ENCODE assay signal across 16 cellular contexts in the genomic region with DNA sequence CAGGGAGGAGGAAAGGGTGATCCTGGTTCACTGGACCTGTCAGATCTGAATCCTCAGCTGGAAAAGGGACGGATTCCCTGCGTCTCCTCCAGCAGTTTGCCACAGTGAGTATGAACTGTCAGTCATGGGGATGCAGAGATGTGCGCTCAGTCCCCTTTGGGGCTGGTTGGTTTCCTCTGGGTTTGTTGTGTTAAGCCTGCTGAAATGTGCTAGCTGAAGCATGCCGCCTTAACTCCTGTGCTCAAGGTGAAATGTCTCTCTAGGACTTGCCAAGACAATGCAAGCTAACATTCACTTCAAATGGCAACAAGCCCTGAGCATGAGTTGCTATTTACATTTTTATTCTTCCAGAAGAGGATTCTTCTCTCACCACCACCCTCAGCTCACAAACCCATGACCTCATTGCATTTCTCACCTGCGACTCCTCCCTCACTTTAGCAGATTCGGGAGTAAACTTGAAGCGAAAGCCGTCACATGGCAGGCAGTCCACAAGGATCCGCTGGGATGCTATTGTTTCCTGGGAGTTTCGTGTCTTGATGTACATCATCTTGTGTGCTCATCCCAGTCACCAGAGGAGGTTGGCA.
A peak's percentile ranks its signal among the peaks of the same experiment; 100 is the strongest.
DNase-seq lines count a peak whose midpoint lies in the region; ATAC-seq, FAIRE-seq and TF ChIP-seq lines count a peak whose summit lies in the region.
"Had no signal": no experiment of that assay in that cellular context is flagged by ENCODE, and none has a peak within 500 bp of the region (broad histone marks: within the 10 kb centered on the region; RNA-seq: fewer than 3 reads in every experiment).

No MANE protein-coding gene starts in this region.

- H2BK120ac ChIP-seq in H1 (replicated peaks; ENCODE audit: low read depth, low read length), result no peak overlapping the region

- H2BK5ac ChIP-seq in H1 (ENCODE audit: low read depth, low read length), result no peak overlapping the region

- no peak overlapping the region for H2BK12ac ChIP-seq in H1 (ENCODE audit: low read depth, low read length)

- no peak overlapping the region for H2BK20ac ChIP-seq in H1 (ENCODE audit: low read length)

- no peak overlapping the region for H2AK5ac ChIP-seq in H1 (ENCODE audit: low read depth, low read length)

- DNase-seq in ELF-1 (ENCODE audit: low read depth, low spot score) (peak; percentile 9), H1 (ENCODE audit: low read depth in 1 of 2, low spot score in 2 of 2) (no peak), left kidney (ENCODE audit: low read depth, low spot score) (peak; percentile 50), suprapubic skin (ENCODE audit: low spot score in 2 of 2) (no peak), occipital lobe (lab: John Stamatoyannopoulos, UW) (no peak), DMS79 (lab: John Stamatoyannopoulos, UW) (no peak), right atrium auricular region (ENCODE audit: low spot score) (no peak)
- DNase-seq: IMR-90, NCI-H1105, NCI-H2029 treated with DMSO at 0.1 percent for 48 hours, NCI-H345, NCI-H524, OCI-M1, Right ventricle myocardium superior had no signal

- H3K27me3 ChIP-seq in H1 (replicated peaks in 1 of 4; ENCODE audit: control insufficient read depth in 3 of 4, extremely low read depth in 1 of 4, insufficient read depth in 3 of 4, low read length in 3 of 4), result no peaks in the 10 kb centered on the region
- no peaks in the 10 kb centered on the region for H3K27me3 ChIP-seq in suprapubic skin
- no peaks in the 10 kb centered on the region for H3K27me3 ChIP-seq in right atrium auricular region

- 80% methylated on average over 10 of the region's 10 CpGs; no CpG with 5 or more reads in 1 of the 2 experiments for WGBS in H1 (ENCODE audit: extremely low coverage in 1 of 2, insufficient coverage in 1 of 2, insufficient read length in 1 of 2, insufficient replicate concordance in 2 of 2, low coverage in 1 of 2, low lambda C conversion rate in 2 of 2, missing lambda C conversion rate in 1 of 2), 2 experiments
- 68% methylated on average over 10 of the region's 10 CpGs for WGBS in suprapubic skin

- no peak overlapping the region for H3K4me2 ChIP-seq in H1 (ENCODE audit: insufficient read depth in 1 of 2, low read depth in 2 of 2, low read length in 2 of 2)

- no peaks in the 10 kb centered on the region for H3K79me2 ChIP-seq in H1 (ENCODE audit: control insufficient read depth in 1 of 2, insufficient read depth in 2 of 2, low read length in 2 of 2)

- H3K9ac ChIP-seq in H1 (replicated peaks in 1 of 4; ENCODE audit: extremely low read depth in 1 of 4, low read depth in 3 of 4, low read length in 3 of 4), result no peak overlapping the region

- no peak for TF ChIP-seq RAD21 in H1 (IDR thresholded peaks at IDR 0.05 in 1 of 2, conservative IDR thresholded peaks at IDR 0.05 in 1 of 2; ENCODE audit: low read depth in 2 of 2, low read length in 2 of 2)

- no peak for ATAC-seq in GM18858 (IDR thresholded peaks at IDR 0.05; ENCODE audit: unreplicated experiment)

- H3K4me3 ChIP-seq in H1 (ENCODE audit: extremely low read depth in 1 of 4, insufficient read depth in 2 of 4, low read depth in 3 of 4, low read length in 4 of 4), result no peak overlapping the region
- no peak overlapping the region for H3K4me3 ChIP-seq in suprapubic skin
- no peak overlapping the region for H3K4me3 ChIP-seq in right atrium auricular region
- H3K4me3 ChIP-seq: HAP-1 had no signal

- TF ChIP-seq EP300 in H1 (IDR thresholded peaks at IDR 0.05; ENCODE audit: borderline replicate concordance in 1 of 2, low read depth in 2 of 2, low read length in 2 of 2) (no peak), suprapubic skin (IDR thresholded peaks at IDR 0.05) (no peak)

- CTCF ChIA-PET in H1 (lab: Charles Lee; ENCODE audit: partially characterized antibody), result interaction anchor here (0.6 to 4.7 kb wide), 5 partner anchors 11 to 870 kb away, joined by 3 to 22 read pairs (median 3); no protein-coding TSS in a partner anchor

- no peak for TF ChIP-seq POLR2A in H1 (IDR thresholded peaks at IDR 0.05; ENCODE audit: control extremely low read depth in 1 of 2, low read depth in 2 of 2, low read length in 2 of 2)
- no peak for TF ChIP-seq POLR2A in suprapubic skin (IDR thresholded peaks at IDR 0.05)

- H3K27ac ChIP-seq in H1 (ENCODE audit: low read depth, low read length), result no peak overlapping the region
- H3K27ac ChIP-seq in suprapubic skin, result peak overlapping the region; percentile 3
- H3K27ac ChIP-seq in right atrium auricular region, result no peak overlapping the region

- H3K14ac ChIP-seq in H1 (ENCODE audit: insufficient read length), result no peak overlapping the region

- no peak overlapping the region; the same call in 1 of the 2 replicates for H3K18ac ChIP-seq in H1 (ENCODE audit: extremely low read depth, low read length)

- H3K4ac ChIP-seq in H1 (replicated peaks; ENCODE audit: insufficient read length, low read depth, low read length), result no peak overlapping the region

- peaks cover 0 to 5% (median 2%) of the 10 kb centered on the region in 4 experiments; a peak in 3 of 7 replicates for H3K4me1 ChIP-seq in H1 (replicated peaks in 1 of 4; ENCODE audit: control insufficient read depth in 3 of 4, insufficient read depth in 4 of 4, low read length in 3 of 4)
- H3K4me1 ChIP-seq in suprapubic skin, result no peaks in the 10 kb centered on the region
- H3K4me1 ChIP-seq in right atrium auricular region, result no peaks in the 10 kb centered on the region
- H3K4me1 ChIP-seq: HAP-1 had no signal

- H4K91ac ChIP-seq in H1 (replicated peaks; ENCODE audit: insufficient read length, low read length), result no peak overlapping the region

- H3K23ac ChIP-seq in H1 (ENCODE audit: insufficient read length), result no peak overlapping the region

- H2AFZ ChIP-seq in H1 (ENCODE audit: low read length), result no peak overlapping the region

- no peaks in the 10 kb centered on the region for H3K9me3 ChIP-seq in H1 (ENCODE audit: insufficient read depth in 2 of 2, low read depth in 1 of 2, low read length in 1 of 2)
- H3K9me3 ChIP-seq in suprapubic skin, result no peaks in the 10 kb centered on the region
- peaks cover 0 to 3% of the 10 kb centered on the region in 2 donors for H3K9me3 ChIP-seq in right atrium auricular region
- H3K9me3 ChIP-seq: HAP-1 had no signal

- H3K36me3 ChIP-seq in H1 (ENCODE audit: control insufficient read depth in 2 of 4, insufficient read depth in 4 of 4, low read length in 3 of 4), result no peaks in the 10 kb centered on the region
- H3K36me3 ChIP-seq in suprapubic skin, result no peaks in the 10 kb centered on the region
- H3K36me3 ChIP-seq in right atrium auricular region, result no peaks in the 10 kb centered on the region
- H3K36me3 ChIP-seq: HAP-1 had no signal

- FAIRE-seq in H1 (lab: Jason Lieb, UNC), result peak; percentile 19

- no peaks in the 10 kb centered on the region for H3K23me2 ChIP-seq in H1 (ENCODE audit: low read depth, low read length)

- H4K5ac ChIP-seq in H1 (ENCODE audit: insufficient read length, low read depth, low read length), result no peak overlapping the region

- H3K56ac ChIP-seq in H1 (replicated peaks; ENCODE audit: insufficient read length, low read depth, low read length), result no peak overlapping the region

- POLR2A ChIA-PET in H1 (lab: Charles Lee; ENCODE audit: partially characterized antibody), result no interaction called here

- no peaks in the 10 kb centered on the region for H4K20me1 ChIP-seq in H1 (replicated peaks in 1 of 2; ENCODE audit: control insufficient read depth in 1 of 2, insufficient read depth in 2 of 2, low read length in 2 of 2)

- no peak overlapping the region for H4K8ac ChIP-seq in H1 (ENCODE audit: extremely low read depth, insufficient read depth, low read length)

- TF ChIP-seq CTCF in H1 (IDR thresholded peaks at IDR 0.05; ENCODE audit: control extremely low read depth in 1 of 3, insufficient read depth in 1 of 3, low read depth in 1 of 3, low read length in 3 of 3) (no peak), suprapubic skin (IDR thresholded peaks at IDR 0.05) (no peak), right atrium auricular region (IDR thresholded peaks at IDR 0.05) (no peak)

- no peaks in the 10 kb centered on the region for H3K79me1 ChIP-seq in H1 (ENCODE audit: low read depth, low read length)

- H2BK15ac ChIP-seq in H1 (ENCODE audit: low read length), result no peak overlapping the region

TF ChIP-seq in H1, 55 proteins besides CTCF, POLR2A, EP300 and RAD21:
- TF ChIP-seq, protein P1, sequence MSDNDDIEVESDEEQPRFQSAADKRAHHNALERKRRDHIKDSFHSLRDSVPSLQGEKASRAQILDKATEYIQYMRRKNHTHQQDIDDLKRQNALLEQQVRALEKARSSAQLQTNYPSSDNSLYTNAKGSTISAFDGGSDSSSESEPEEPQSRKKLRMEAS (IDR thresholded peaks at IDR 0.05), result peak; percentile 52; the same call in 1 of the 2 replicates
- TF ChIP-seq, protein P2, sequence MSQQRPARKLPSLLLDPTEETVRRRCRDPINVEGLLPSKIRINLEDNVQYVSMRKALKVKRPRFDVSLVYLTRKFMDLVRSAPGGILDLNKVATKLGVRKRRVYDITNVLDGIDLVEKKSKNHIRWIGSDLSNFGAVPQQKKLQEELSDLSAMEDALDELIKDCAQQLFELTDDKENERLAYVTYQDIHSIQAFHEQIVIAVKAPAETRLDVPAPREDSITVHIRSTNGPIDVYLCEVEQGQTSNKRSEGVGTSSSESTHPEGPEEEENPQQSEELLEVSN (IDR thresholded peaks at IDR 0.05), result peak; percentile 86
- TF ChIP-seq, protein P3, sequence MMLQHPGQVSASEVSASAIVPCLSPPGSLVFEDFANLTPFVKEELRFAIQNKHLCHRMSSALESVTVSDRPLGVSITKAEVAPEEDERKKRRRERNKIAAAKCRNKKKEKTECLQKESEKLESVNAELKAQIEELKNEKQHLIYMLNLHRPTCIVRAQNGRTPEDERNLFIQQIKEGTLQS (IDR thresholded peaks at IDR 0.05; ENCODE audit: insufficient read depth, low read depth, low read length), result no peak

Comparison
In these comparisons a context has a peak if more than half of its experiments do, and no peak if none do; other contexts are left out.
1. DNase-seq: peak in ELF-1 (single experiment) and left kidney (single experiment); none in H1 (0 of 2), suprapubic skin (0 of 2), occipital lobe (single experiment), DMS79 (single experiment) and right atrium auricular region (single experiment).